Comparison of ENCODE assay signal across 9 cellular contexts in genomic region chr1:202145325-202146140, GRCh38. TPM values are rescaled to one million over a fixed set of nuclear protein-coding genes. Genes with fewer than 3 reads are reported as not detected.
DNase-seq lines count a peak whose midpoint lies in the region; ATAC-seq and TF ChIP-seq lines count a peak whose summit lies in the region.
"Had no signal": no experiment of that assay in that cellular context is flagged by ENCODE, and none has a peak within 500 bp of the region (broad histone marks: within the 10 kb centered on the region; RNA-seq: fewer than 3 reads in every experiment).

No MANE protein-coding gene starts in this region.

- H3K4me1 ChIP-seq in naive thymus-derived CD4-positive, alpha-beta T cell (ENCODE audit: control insufficient read depth in 2 of 2, insufficient read depth in 2 of 2, low read length in 2 of 2) = peaks cover 14 to 21% of the 10 kb centered on the region in 2 donors

- peak overlapping the region; percentile 87 for H3K27ac ChIP-seq in caudate nucleus (ENCODE audit: low read depth, low read length)
- peak overlapping the region; percentile 83 for H3K27ac ChIP-seq in naive thymus-derived CD4-positive, alpha-beta T cell (ENCODE audit: low read depth, low read length)

- POLR2A ChIA-PET in naive thymus-derived CD4-positive, alpha-beta T cell (lab: Charles Lee) = interaction anchor here (1.5 to 6.6 kb wide), 2 partner anchors 11 to 16 kb away, joined by 6 to 54 read pairs; partner anchors contain the start of gene PTPN7

- CTCF ChIA-PET in naive thymus-derived CD4-positive, alpha-beta T cell (lab: Charles Lee) = interaction anchor here (1.2 kb wide), 1 partner anchor 9 kb away, joined by 3 read pairs; no protein-coding TSS in a partner anchor

- H3K27ac Mint-ChIP-seq in naive thymus-derived CD4-positive, alpha-beta T cell = peak overlapping the region; percentile 81 to 98 (median 88)

- no peaks in the 10 kb centered on the region for H3K9me3 ChIP-seq in naive thymus-derived CD4-positive, alpha-beta T cell (ENCODE audit: control insufficient read depth in 2 of 3, low read length in 3 of 3)

- intact Hi-C loops in naive thymus-derived CD4-positive, alpha-beta T cell (cut with micrococcal nuclease) = loop anchor here (1.0 to 10.0 kb wide), 4 partner anchors 10 to 661 kb away; partner anchors contain the start of gene IPO9 (in 1 of the 2)

- H3K4me1 Mint-ChIP-seq in naive thymus-derived CD4-positive, alpha-beta T cell = peaks cover 16 to 45% (median 35%) of the 10 kb centered on the region in 7 donors

- peaks cover under 1 to 16% (median 6%) of the 10 kb centered on the region in 5 donors for H3K36me3 Mint-ChIP-seq in naive thymus-derived CD4-positive, alpha-beta T cell

- peak overlapping the region; percentile 82 to 94 (median 92) for H3K4me3 Mint-ChIP-seq in naive thymus-derived CD4-positive, alpha-beta T cell

- H3K27me3 Mint-ChIP-seq in naive thymus-derived CD4-positive, alpha-beta T cell = no peaks in the 10 kb centered on the region

- H3K4me3 ChIP-seq in GM12875 (ENCODE audit: low read depth, low read length) = peak overlapping the region; percentile 84
- peak overlapping the region; percentile 65 for H3K4me3 ChIP-seq in naive thymus-derived CD4-positive, alpha-beta T cell (ENCODE audit: low read length)

- ATAC-seq in naive thymus-derived CD4-positive, alpha-beta T cell = peak; percentile 16
- no peak for ATAC-seq in HG03378 (IDR thresholded peaks at IDR 0.05; ENCODE audit: unreplicated experiment)
- ATAC-seq in GM21360 (IDR thresholded peaks at IDR 0.05; ENCODE audit: unreplicated experiment) = no peak

- peaks cover 3 to 41% (median 6%) of the 10 kb centered on the region in 3 experiments for H3K36me3 ChIP-seq in naive thymus-derived CD4-positive, alpha-beta T cell (ENCODE audit: control insufficient read depth in 2 of 3, insufficient read depth in 3 of 3, low read length in 3 of 3)

- H3K27me3 ChIP-seq in naive thymus-derived CD4-positive, alpha-beta T cell (ENCODE audit: control insufficient read depth in 2 of 2, insufficient read depth in 2 of 2, low read length in 2 of 2) = no peaks in the 10 kb centered on the region

- no peaks in the 10 kb centered on the region for H3K9me3 Mint-ChIP-seq in naive thymus-derived CD4-positive, alpha-beta T cell

- DNase-seq in OCI-M1 (lab: John Stamatoyannopoulos, UW) = peak; percentile 62
- DNase-seq in caudate nucleus (lab: John Stamatoyannopoulos, UW) = no peak
- DNase-seq in naive thymus-derived CD4-positive, alpha-beta T cell = peak in 2 of 9 donors; percentile 25 to 53
- no peak for DNase-seq in 8988T
- no peak for DNase-seq in GM19238 (ENCODE audit: insufficient read length, low spot score)

- no peak for TF ChIP-seq CTCF in GM12875 (IDR thresholded peaks at IDR 0.05; ENCODE audit: borderline replicate concordance, insufficient read depth, low read depth, low read length)

RNA-seq across cellular contexts. Expression of gene ARL8A, which starts 1.0 kb away (rescaled TPM):
- total RNA-seq in naive thymus-derived CD4-positive, alpha-beta T cell = 10 to 100 TPM; 38.2 to 99.4 (median 54.3) TPM
- 1 to 10 TPM; 5.5 to 6.3 TPM for polyA plus RNA-seq in naive thymus-derived CD4-positive, alpha-beta T cell

RNA-seq across cellular contexts. Expression of gene PTPN7, which starts 14.9 kb away (rescaled TPM):
- 100 to 1,000 TPM in 2 of 5 experiments, 10 to 100 TPM in 3; 43.2 to 258 (median 97.0) TPM for total RNA-seq in naive thymus-derived CD4-positive, alpha-beta T cell
- polyA plus RNA-seq in naive thymus-derived CD4-positive, alpha-beta T cell = 10 to 100 TPM; 40.4 to 78.6 TPM
- total RNA-seq: SK-MEL-5 had no signal

RNA-seq across cellular contexts. Expression of gene GPR37L1, which starts 22.8 kb away (rescaled TPM):
- total RNA-seq in naive thymus-derived CD4-positive, alpha-beta T cell = not detected
- under 1 TPM; 0.02 to 0.09 TPM for polyA plus RNA-seq in naive thymus-derived CD4-positive, alpha-beta T cell
- total RNA-seq: SK-MEL-5 had no signal

RNA-seq across cellular contexts. Expression of gene LGR6, which starts 48.1 kb away (rescaled TPM):
- total RNA-seq in naive thymus-derived CD4-positive, alpha-beta T cell = 1 to 10 TPM in 1 of 5 experiments, under 1 TPM in 3, not detected in 1; 0.16 to 5.8 (median 0.67) TPM
- under 1 TPM; 0.22 to 0.29 TPM for polyA plus RNA-seq in naive thymus-derived CD4-positive, alpha-beta T cell
- total RNA-seq: SK-MEL-5 had no signal
